20 cellular contexts compared by ENCODE assay signal in the genomic region with DNA sequence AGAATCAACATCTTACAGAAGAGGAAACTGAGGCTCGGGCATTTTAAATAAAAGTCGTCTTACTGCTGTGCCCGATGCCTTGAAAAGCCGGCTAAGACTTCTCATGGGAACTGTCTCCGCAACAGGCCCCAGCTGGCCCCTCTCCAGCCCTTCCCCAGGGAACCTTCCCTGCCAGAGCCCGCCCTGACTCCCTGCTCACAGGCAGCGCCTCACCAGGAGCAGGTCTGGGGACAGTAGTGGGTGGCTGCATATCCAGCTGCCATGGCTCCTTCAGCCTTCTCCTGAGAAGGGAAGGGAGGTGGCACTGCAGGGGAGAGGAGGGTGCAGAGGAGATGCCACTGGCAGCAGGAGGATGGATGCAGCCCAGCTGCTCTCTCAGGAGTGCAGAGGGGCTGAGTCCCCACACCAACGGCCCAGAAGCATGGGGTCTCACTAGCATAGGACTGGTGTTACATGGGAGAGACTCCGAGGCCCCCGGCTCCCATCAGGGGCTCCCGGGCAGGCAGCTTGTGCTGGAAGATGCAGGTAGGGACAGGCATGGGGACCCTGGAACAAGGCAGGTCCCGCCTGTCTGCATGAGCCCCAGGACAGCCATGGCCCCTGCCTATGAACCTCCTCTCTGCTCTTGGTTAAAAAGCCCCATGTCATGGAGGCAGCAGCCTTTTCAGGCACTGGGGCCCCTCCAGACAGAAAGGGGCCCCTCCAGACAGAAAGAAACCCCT.
"Had no signal": no experiment of that assay in that cellular context is flagged by ENCODE, and none has a peak within 500 bp of the region (broad histone marks: within the 10 kb centered on the region; RNA-seq: fewer than 3 reads in every experiment).

No MANE protein-coding gene starts in this region.

- H3K4me1 Mint-ChIP-seq: activated B cell treated with CpG ODN at 0.5 μM for 24 hours; activated CD4-positive, alpha-beta memory T cell treated with anti-CD3 and anti-CD28 coated beads, Interleukin-2, amount 10 ng/mL, durations not matched to agents 7 days and 5 days; activated naive CD8-positive, alpha-beta T cell treated with anti-CD3 and anti-CD28 coated beads for 36 hours; activated T-helper 17 cell treated with anti-CD3 and anti-CD28 coated beads, Interleukin-2, amount 50 U/mL, for 72 hours; natural killer cell; stimulated activated memory B cell treated with anti-CD40 and anti-IgM and Interleukin-4, amounts not matched to agents 10 μg/mL and 1 μg/mL and 100 μg/mL, for 72 hours had no signal

- ATAC-seq: activated T-helper 17 cell treated with anti-CD3 and anti-CD28 coated beads, Interleukin-2, amount 50 U/mL, for 72 hours; effector memory CD8-positive, alpha-beta T cell; natural killer cell; right lobe of liver; stimulated activated memory B cell treated with anti-CD40 and anti-IgM and Interleukin-4, amounts not matched to agents 10 μg/mL and 1 μg/mL and 100 μg/mL, for 72 hours; upper lobe of right lung had no signal

- H3K27ac Mint-ChIP-seq: activated B cell treated with CpG ODN at 0.5 μM for 24 hours; activated CD4-positive, alpha-beta memory T cell treated with anti-CD3 and anti-CD28 coated beads, Interleukin-2, amount 10 ng/mL, durations not matched to agents 7 days and 5 days; activated naive CD8-positive, alpha-beta T cell treated with anti-CD3 and anti-CD28 coated beads for 36 hours; activated T-helper 17 cell treated with anti-CD3 and anti-CD28 coated beads, Interleukin-2, amount 50 U/mL, for 72 hours; effector memory CD8-positive, alpha-beta T cell; memory B cell; natural killer cell; stimulated activated memory B cell treated with anti-CD40 and anti-IgM and Interleukin-4, amounts not matched to agents 10 μg/mL and 1 μg/mL and 100 μg/mL, for 72 hours had no signal

- H3K9me3 Mint-ChIP-seq: activated B cell treated with CpG ODN at 0.5 μM for 24 hours; activated CD4-positive, alpha-beta memory T cell treated with anti-CD3 and anti-CD28 coated beads, Interleukin-2, amount 10 ng/mL, durations not matched to agents 7 days and 5 days; activated naive CD8-positive, alpha-beta T cell treated with anti-CD3 and anti-CD28 coated beads for 36 hours; activated T-helper 17 cell treated with anti-CD3 and anti-CD28 coated beads, Interleukin-2, amount 50 U/mL, for 72 hours; effector memory CD8-positive, alpha-beta T cell; memory B cell; natural killer cell; stimulated activated memory B cell treated with anti-CD40 and anti-IgM and Interleukin-4, amounts not matched to agents 10 μg/mL and 1 μg/mL and 100 μg/mL, for 72 hours had no signal

- H3K27me3 Mint-ChIP-seq: activated B cell treated with CpG ODN at 0.5 μM for 24 hours; activated CD4-positive, alpha-beta memory T cell treated with anti-CD3 and anti-CD28 coated beads, Interleukin-2, amount 10 ng/mL, durations not matched to agents 7 days and 5 days; activated T-helper 17 cell treated with anti-CD3 and anti-CD28 coated beads, Interleukin-2, amount 50 U/mL, for 72 hours; memory B cell; stimulated activated memory B cell treated with anti-CD40 and anti-IgM and Interleukin-4, amounts not matched to agents 10 μg/mL and 1 μg/mL and 100 μg/mL, for 72 hours had no signal

- H3K27me3 ChIP-seq: neutrophil, right lobe of liver, upper lobe of right lung had no signal

- H3K27ac ChIP-seq: left ventricle myocardium inferior, neutrophil, parathyroid adenoma, right lobe of liver, upper lobe of right lung had no signal

- H3K4me1 ChIP-seq: left ventricle myocardium inferior, parathyroid adenoma, right lobe of liver, upper lobe of right lung had no signal

- H3K36me3 ChIP-seq: left ventricle myocardium inferior, neutrophil, right lobe of liver, upper lobe of right lung had no signal

- H3K4me3 ChIP-seq: left ventricle myocardium inferior, right lobe of liver, upper lobe of right lung had no signal

- H3K4me3 Mint-ChIP-seq: activated B cell treated with CpG ODN at 0.5 μM for 24 hours; activated CD4-positive, alpha-beta memory T cell treated with anti-CD3 and anti-CD28 coated beads, Interleukin-2, amount 10 ng/mL, durations not matched to agents 7 days and 5 days; activated naive CD8-positive, alpha-beta T cell treated with anti-CD3 and anti-CD28 coated beads for 36 hours; activated T-helper 17 cell treated with anti-CD3 and anti-CD28 coated beads, Interleukin-2, amount 50 U/mL, for 72 hours; effector memory CD8-positive, alpha-beta T cell; memory B cell; natural killer cell; stimulated activated memory B cell treated with anti-CD40 and anti-IgM and Interleukin-4, amounts not matched to agents 10 μg/mL and 1 μg/mL and 100 μg/mL, for 72 hours had no signal

- H3K36me3 Mint-ChIP-seq: activated naive CD8-positive, alpha-beta T cell treated with anti-CD3 and anti-CD28 coated beads for 36 hours; memory B cell; natural killer cell; stimulated activated memory B cell treated with anti-CD40 and anti-IgM and Interleukin-4, amounts not matched to agents 10 μg/mL and 1 μg/mL and 100 μg/mL, for 72 hours had no signal

- DNase-seq: activated B cell treated with CpG ODN at 0.5 μM for 24 hours; activated CD4-positive, alpha-beta memory T cell treated with anti-CD3 and anti-CD28 coated beads, Interleukin-2, amount 10 ng/mL, durations not matched to agents 7 days and 5 days; activated CD4-positive, alpha-beta T cell treated with anti-CD3 and anti-CD28 coated beads for 48 hours; activated naive CD4-positive, alpha-beta T cell; activated naive CD8-positive, alpha-beta T cell treated with anti-CD3 and anti-CD28 coated beads for 36 hours; activated T-cell treated with anti-CD3 and anti-CD28 coated beads, Interleukin-2, amount 50 U/mL, for 1 hour; amniotic stem cell; effector memory CD8-positive, alpha-beta T cell; foreskin melanocyte; kidney glomerular epithelial cell; left ventricle myocardium inferior; natural killer cell; right lobe of liver; stimulated activated CD4-positive, alpha-beta T cell treated with anti-CD3 and anti-CD28 coated beads, Interleukin-4, amount 100 ng/mL, for 24 hours; upper lobe of right lung had no signal

- H3K9me3 ChIP-seq: left ventricle myocardium inferior, neutrophil, right lobe of liver, upper lobe of right lung had no signal
